19 cellular contexts compared by ENCODE assay signal in genomic region chr17:32772453-32773025, GRCh38.
A peak's percentile ranks its signal among the peaks of the same experiment; 100 is the strongest.
DNase-seq lines count a peak whose midpoint lies in the region; ATAC-seq, FAIRE-seq and TF ChIP-seq lines count a peak whose summit lies in the region.
"Had no signal": no experiment of that assay in that cellular context is flagged by ENCODE, and none has a peak within 500 bp of the region (broad histone marks: within the 10 kb centered on the region; RNA-seq: fewer than 3 reads in every experiment).

No MANE protein-coding gene starts in this region.

- H3K9ac ChIP-seq in kidney (ENCODE audit: low read length in 2 of 2) (no peak overlapping the region), mesendoderm (ENCODE audit: low read length) (no peak overlapping the region)
- H3K9ac ChIP-seq: KMS-11 had no signal

- no peak for FAIRE-seq in kidney (lab: Jason Lieb, UNC)

- no peak overlapping the region for H3K23ac ChIP-seq in mesendoderm (ENCODE audit: low read length)

- H2BK15ac ChIP-seq in mesendoderm (replicated peaks; ENCODE audit: low read depth), result no peak overlapping the region

- H4K5ac ChIP-seq in mesendoderm (ENCODE audit: low read length), result no peak overlapping the region

- TF ChIP-seq CTCF in GM10248 (IDR thresholded peaks at IDR 0.05; ENCODE audit: control extremely low read depth, extremely low read depth, low read depth, missing control alignments), result no peak
- no peak for TF ChIP-seq CTCF in kidney (IDR thresholded peaks at IDR 0.05; ENCODE audit: borderline replicate concordance, extremely low read depth, insufficient read depth)
- no peak for TF ChIP-seq CTCF in uterus (IDR thresholded peaks at IDR 0.05)

- DNase-seq in GM10248 (ENCODE audit: extremely low spot score) (peak; percentile 16), SK-N-DZ (ENCODE audit: low spot score) (peak; percentile 56), kidney (peak; percentile 61), A172 (ENCODE audit: low spot score) (no peak), mesendoderm (no peak), uterus (no peak)
- DNase-seq: adrenal gland; central memory CD4-positive, alpha-beta T cell; effector CD4-positive, alpha-beta T cell; hypothalamus; left lung; NCI-H1105 treated with DMSO at 0.1 percent for 48 hours; pancreas; SHP77 treated with DMSO at 0.1 percent for 48 hours; stimulated activated CD4-positive, alpha-beta T cell treated with anti-CD3 and anti-CD28 coated beads, Interleukin-4, amount 100 ng/mL, for 24 hours; thyroid gland had no signal

- H2AK5ac ChIP-seq in mesendoderm (ENCODE audit: low read length), result no peak overlapping the region

- ATAC-seq in GM19397 (IDR thresholded peaks at IDR 0.05; ENCODE audit: unreplicated experiment), result peak; percentile 81
- ATAC-seq in GM21360 (IDR thresholded peaks at IDR 0.05; ENCODE audit: unreplicated experiment), result no peak
- ATAC-seq: left lung, pancreas had no signal

- H4K8ac ChIP-seq in mesendoderm (ENCODE audit: low read depth, low read length), result no peak overlapping the region

- CTCF ChIA-PET in GM10248 (lab: Yijun Ruan, JAX), result interaction anchor here (1.3 to 3.3 kb wide), 4 partner anchors 10 to 164 kb away, joined by 3 to 21 read pairs (median 10); partner anchors contain the start of gene MYO1D

- H3K79me1 ChIP-seq in mesendoderm (ENCODE audit: low read length), result no peaks in the 10 kb centered on the region

- H3K18ac ChIP-seq in mesendoderm (ENCODE audit: low read length), result no peak overlapping the region

- POLR2A ChIA-PET in GM10248 (lab: Yijun Ruan, JAX), result no interaction called here

- no peak for TF ChIP-seq POLR2A in uterus (IDR thresholded peaks at IDR 0.05)

- no peak overlapping the region for H3K56ac ChIP-seq in mesendoderm (ENCODE audit: low read length)

- H3K79me2 ChIP-seq in mesendoderm (ENCODE audit: control insufficient read depth, insufficient read depth, low read length), result no peaks in the 10 kb centered on the region

- no peak overlapping the region for H2BK5ac ChIP-seq in mesendoderm (ENCODE audit: low read length)

- no peak overlapping the region for H3K27ac ChIP-seq in kidney (ENCODE audit: low read depth in 2 of 2, low read length in 2 of 2)
- H3K27ac ChIP-seq in mesendoderm (ENCODE audit: low read depth, low read length), result no peak overlapping the region
- no peak overlapping the region for H3K27ac ChIP-seq in uterus
- H3K27ac ChIP-seq: adrenal gland, KMS-11, left lung, pancreas, thyroid gland had no signal

- H3K4me1 ChIP-seq in kidney (ENCODE audit: control insufficient read depth in 1 of 2, insufficient read depth in 1 of 2, low read depth in 1 of 2, low read length in 2 of 2) (no peaks in the 10 kb centered on the region), mesendoderm (ENCODE audit: control insufficient read depth, low read depth, low read length) (no peaks in the 10 kb centered on the region), uterus (no peaks in the 10 kb centered on the region)
- H3K4me1 ChIP-seq: left lung, thyroid gland had no signal

- no peak overlapping the region for H3K4ac ChIP-seq in mesendoderm (ENCODE audit: low read depth, low read length)

- H3K27me3 ChIP-seq in mesendoderm (ENCODE audit: insufficient read depth, low read length, poor library complexity) (no peaks in the 10 kb centered on the region), uterus (no peaks in the 10 kb centered on the region)
- H3K27me3 ChIP-seq: adrenal gland, left lung, pancreas, thyroid gland had no signal

- H3K4me3 ChIP-seq in kidney (ENCODE audit: low read length in 2 of 2) (no peak overlapping the region), mesendoderm (ENCODE audit: low read length) (no peak overlapping the region), uterus (no peak overlapping the region)
- H3K4me3 ChIP-seq: adrenal gland, left lung, pancreas, thyroid gland had no signal

- no peaks in the 10 kb centered on the region for H3K36me3 ChIP-seq in kidney (ENCODE audit: control insufficient read depth in 1 of 2, insufficient read depth in 2 of 2, low read length in 2 of 2)
- no peaks in the 10 kb centered on the region for H3K36me3 ChIP-seq in mesendoderm (ENCODE audit: control insufficient read depth, insufficient read depth, low read length)
- H3K36me3 ChIP-seq in uterus, result no peaks in the 10 kb centered on the region
- H3K36me3 ChIP-seq: adrenal gland, left lung, pancreas had no signal

- H3K9me3 ChIP-seq in kidney (ENCODE audit: control insufficient read depth in 1 of 2, low read length in 2 of 2), result no peaks in the 10 kb centered on the region
- no peaks in the 10 kb centered on the region for H3K9me3 ChIP-seq in uterus
- H3K9me3 ChIP-seq: adrenal gland, left lung, pancreas, thyroid gland had no signal

- no peak overlapping the region for H3K4me2 ChIP-seq in mesendoderm (ENCODE audit: low read length)
- H3K4me2 ChIP-seq: KMS-11 had no signal

- no CpG with 5 or more reads among the region's 9 CpGs for WGBS in mesendoderm (ENCODE audit: extremely low coverage, insufficient coverage, low lambda C conversion rate)

- no peak overlapping the region for H2BK120ac ChIP-seq in mesendoderm (ENCODE audit: low read depth, low read length)

- intact Hi-C loops in kidney (cut with DNase I) (no loop called here), uterus (cut with DNase I; ENCODE audit: low total_unique reads) (no loop called here)

Comparison
In these comparisons a context has a peak if more than half of its experiments do, and no peak if none do; other contexts are left out.
1. DNase-seq: peak in GM10248 (single experiment), SK-N-DZ (single experiment) and kidney (single experiment); none in A172 (single experiment), mesendoderm (single experiment) and uterus (0 of 2).